3 cellular contexts compared by ENCODE assay signal in genomic region chr1:150678988-150679387, GRCh38.
TF ChIP-seq lines count a peak whose summit lies in the region.

No MANE protein-coding gene starts in this region.

TF ChIP-seq in A549, 52 proteins besides CTCF, POLR2A, EP300 and RAD21:
- peak; percentile 68 for TF ChIP-seq MAFK (IDR thresholded peaks at IDR 0.05; ENCODE audit: partially characterized antibody)
- TF ChIP-seq, protein P1, sequence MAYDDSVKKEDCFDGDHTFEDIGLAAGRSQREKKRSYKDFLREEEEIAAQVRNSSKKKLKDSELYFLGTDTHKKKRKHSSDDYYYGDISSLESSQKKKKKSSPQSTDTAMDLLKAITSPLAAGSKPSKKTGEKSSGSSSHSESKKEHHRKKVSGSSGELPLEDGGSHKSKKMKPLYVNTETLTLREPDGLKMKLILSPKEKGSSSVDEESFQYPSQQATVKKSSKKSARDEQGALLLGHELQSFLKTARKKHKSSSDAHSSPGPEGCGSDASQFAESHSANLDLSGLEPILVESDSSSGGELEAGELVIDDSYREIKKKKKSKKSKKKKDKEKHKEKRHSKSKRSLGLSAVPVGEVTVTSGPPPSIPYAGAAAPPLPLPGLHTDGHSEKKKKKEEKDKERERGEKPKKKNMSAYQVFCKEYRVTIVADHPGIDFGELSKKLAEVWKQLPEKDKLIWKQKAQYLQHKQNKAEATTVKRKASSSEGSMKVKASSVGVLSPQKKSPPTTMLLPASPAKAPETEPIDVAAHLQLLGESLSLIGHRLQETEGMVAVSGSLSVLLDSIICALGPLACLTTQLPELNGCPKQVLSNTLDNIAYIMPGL (CRISPR knock-in tag; IDR thresholded peaks at IDR 0.05; ENCODE audit: borderline replicate concordance): no peak
- no peak for TF ChIP-seq EHF (CRISPR knock-in tag; IDR thresholded peaks at IDR 0.05)
- TF ChIP-seq POLR2AphosphoS2 (conservative IDR thresholded peaks at IDR 0.05; ENCODE audit: low read length): no peak
- no peak for TF ChIP-seq ESRRA (IDR thresholded peaks at IDR 0.05; ENCODE audit: borderline replicate concordance, low read length)
- TF ChIP-seq RNF2 (IDR thresholded peaks at IDR 0.05; ENCODE audit: borderline replicate concordance, low read depth): no peak
- no peak for TF ChIP-seq HOXB13 (CRISPR knock-in tag; IDR thresholded peaks at IDR 0.05; ENCODE audit: low read depth)
TF ChIP-seq in A549: peak in this region for 1.

TF ChIP-seq in IMR-90, 13 proteins besides CTCF, POLR2A, EP300 and RAD21:
- TF ChIP-seq MAFK (IDR thresholded peaks at IDR 0.05; ENCODE audit: low read depth, low read length) (peak; percentile 26; the same call in 1 of the 2 replicates), SMC3 (IDR thresholded peaks at IDR 0.05; ENCODE audit: low read depth, low read length) (no peak)

TF ChIP-seq in K562, 482 proteins besides CTCF, POLR2A, EP300 and RAD21:
- TF ChIP-seq ID3 (CRISPR knock-in tag; IDR thresholded peaks at IDR 0.05) (no peak), ID3 (tag; IDR thresholded peaks at IDR 0.05) (no peak), C11orf30 (IDR thresholded peaks at IDR 0.05; ENCODE audit: low read depth) (peak; percentile 62; the same call in 1 of the 2 replicates), GABPB1 (CRISPR knock-in tag; IDR thresholded peaks at IDR 0.05) (no peak), MCM2 (IDR thresholded peaks at IDR 0.05; ENCODE audit: low read depth) (no peak), POLR2G (IDR thresholded peaks at IDR 0.05; ENCODE audit: low read depth, low read length) (no peak), CHD1 (IDR thresholded peaks at IDR 0.05; ENCODE audit: low read length) (no peak), HEY1 (CRISPR knock-in tag; IDR thresholded peaks at IDR 0.05; ENCODE audit: borderline replicate concordance) (no peak), PRPF4 (IDR thresholded peaks at IDR 0.05; ENCODE audit: insufficient read depth, low read depth, low read length, poor library complexity, severe bottlenecking) (no peak), CBX3 (IDR thresholded peaks at IDR 0.05; ENCODE audit: borderline replicate concordance in 1 of 2, low read length in 2 of 2) (no peak), ZNF316 (IDR thresholded peaks at IDR 0.05) (peak; percentile 82), ELF4 (CRISPR knock-in tag; IDR thresholded peaks at IDR 0.05) (no peak), MAFF (IDR thresholded peaks at IDR 0.05; ENCODE audit: low read length) (0 out of 2 replicates have a peak, but pooled peaks have one; percentile 13)
- TF ChIP-seq, protein P2, sequence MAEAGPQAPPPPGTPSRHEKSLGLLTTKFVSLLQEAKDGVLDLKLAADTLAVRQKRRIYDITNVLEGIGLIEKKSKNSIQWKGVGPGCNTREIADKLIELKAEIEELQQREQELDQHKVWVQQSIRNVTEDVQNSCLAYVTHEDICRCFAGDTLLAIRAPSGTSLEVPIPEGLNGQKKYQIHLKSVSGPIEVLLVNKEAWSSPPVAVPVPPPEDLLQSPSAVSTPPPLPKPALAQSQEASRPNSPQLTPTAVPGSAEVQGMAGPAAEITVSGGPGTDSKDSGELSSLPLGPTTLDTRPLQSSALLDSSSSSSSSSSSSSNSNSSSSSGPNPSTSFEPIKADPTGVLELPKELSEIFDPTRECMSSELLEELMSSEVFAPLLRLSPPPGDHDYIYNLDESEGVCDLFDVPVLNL (CRISPR knock-in tag; IDR thresholded peaks at IDR 0.05; ENCODE audit: low read depth): no peak
- TF ChIP-seq, protein P3, sequence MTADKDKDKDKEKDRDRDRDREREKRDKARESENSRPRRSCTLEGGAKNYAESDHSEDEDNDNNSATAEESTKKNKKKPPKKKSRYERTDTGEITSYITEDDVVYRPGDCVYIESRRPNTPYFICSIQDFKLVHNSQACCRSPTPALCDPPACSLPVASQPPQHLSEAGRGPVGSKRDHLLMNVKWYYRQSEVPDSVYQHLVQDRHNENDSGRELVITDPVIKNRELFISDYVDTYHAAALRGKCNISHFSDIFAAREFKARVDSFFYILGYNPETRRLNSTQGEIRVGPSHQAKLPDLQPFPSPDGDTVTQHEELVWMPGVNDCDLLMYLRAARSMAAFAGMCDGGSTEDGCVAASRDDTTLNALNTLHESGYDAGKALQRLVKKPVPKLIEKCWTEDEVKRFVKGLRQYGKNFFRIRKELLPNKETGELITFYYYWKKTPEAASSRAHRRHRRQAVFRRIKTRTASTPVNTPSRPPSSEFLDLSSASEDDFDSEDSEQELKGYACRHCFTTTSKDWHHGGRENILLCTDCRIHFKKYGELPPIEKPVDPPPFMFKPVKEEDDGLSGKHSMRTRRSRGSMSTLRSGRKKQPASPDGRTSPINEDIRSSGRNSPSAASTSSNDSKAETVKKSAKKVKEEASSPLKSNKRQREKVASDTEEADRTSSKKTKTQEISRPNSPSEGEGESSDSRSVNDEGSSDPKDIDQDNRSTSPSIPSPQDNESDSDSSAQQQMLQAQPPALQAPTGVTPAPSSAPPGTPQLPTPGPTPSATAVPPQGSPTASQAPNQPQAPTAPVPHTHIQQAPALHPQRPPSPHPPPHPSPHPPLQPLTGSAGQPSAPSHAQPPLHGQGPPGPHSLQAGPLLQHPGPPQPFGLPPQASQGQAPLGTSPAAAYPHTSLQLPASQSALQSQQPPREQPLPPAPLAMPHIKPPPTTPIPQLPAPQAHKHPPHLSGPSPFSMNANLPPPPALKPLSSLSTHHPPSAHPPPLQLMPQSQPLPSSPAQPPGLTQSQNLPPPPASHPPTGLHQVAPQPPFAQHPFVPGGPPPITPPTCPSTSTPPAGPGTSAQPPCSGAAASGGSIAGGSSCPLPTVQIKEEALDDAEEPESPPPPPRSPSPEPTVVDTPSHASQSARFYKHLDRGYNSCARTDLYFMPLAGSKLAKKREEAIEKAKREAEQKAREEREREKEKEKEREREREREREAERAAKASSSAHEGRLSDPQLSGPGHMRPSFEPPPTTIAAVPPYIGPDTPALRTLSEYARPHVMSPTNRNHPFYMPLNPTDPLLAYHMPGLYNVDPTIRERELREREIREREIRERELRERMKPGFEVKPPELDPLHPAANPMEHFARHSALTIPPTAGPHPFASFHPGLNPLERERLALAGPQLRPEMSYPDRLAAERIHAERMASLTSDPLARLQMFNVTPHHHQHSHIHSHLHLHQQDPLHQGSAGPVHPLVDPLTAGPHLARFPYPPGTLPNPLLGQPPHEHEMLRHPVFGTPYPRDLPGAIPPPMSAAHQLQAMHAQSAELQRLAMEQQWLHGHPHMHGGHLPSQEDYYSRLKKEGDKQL (CRISPR knock-in tag; IDR thresholded peaks at IDR 0.05; ENCODE audit: borderline replicate concordance): no peak
TF ChIP-seq in K562: peak in this region for 3.
